ENCODE assay signal across 9 cellular contexts in genomic region chr17:38898812-38899348, GRCh38. TPM values are rescaled to one million over a fixed set of nuclear protein-coding genes. Genes with fewer than 3 reads are reported as not detected.
DNase-seq lines count a peak whose midpoint lies in the region; TF ChIP-seq lines count a peak whose summit lies in the region.
"Had no signal": no experiment of that assay in that cellular context is flagged by ENCODE, and none has a peak within 500 bp of the region (broad histone marks: within the 10 kb centered on the region; RNA-seq: fewer than 3 reads in every experiment).

No MANE protein-coding gene starts in this region.

- H3K4me1 ChIP-seq in esophagus muscularis mucosa = peaks cover 82 to 94% (median 88%) of the 10 kb centered on the region in 4 donors

- peaks cover 21 to 67% (median 60%) of the 10 kb centered on the region in 4 donors for H3K36me3 ChIP-seq in esophagus muscularis mucosa

- no peaks in the 10 kb centered on the region for H3K27me3 ChIP-seq in esophagus muscularis mucosa

- TF ChIP-seq EP300 in esophagus muscularis mucosa (IDR thresholded peaks at IDR 0.05) = no peak

- H3K9me3 ChIP-seq in esophagus muscularis mucosa = no peaks in the 10 kb centered on the region

- H3K4me3 ChIP-seq in esophagus muscularis mucosa = no peak overlapping the region

- intact Hi-C loops in esophagus muscularis mucosa (cut with DNase I) = no loop called here

- 58% methylated on average over 7 of the region's 11 CpGs for WGBS in esophagus muscularis mucosa

- no peak for TF ChIP-seq CTCF in esophagus muscularis mucosa (IDR thresholded peaks at IDR 0.05)

- peak; percentile 91 for DNase-seq in NK-92 treated with Interleukin-12 subunit alpha and Interleukin-12 subunit beta, amount 100 ng/mL, for 24 hours (lab: John Stamatoyannopoulos, UW)
- DNase-seq in NK-92 (lab: John Stamatoyannopoulos, UW; ENCODE audit: unreplicated experiment) (no peak), HT1080 (ENCODE audit: low read depth) (peak; percentile 79), esophagus muscularis mucosa (ENCODE audit: extremely low spot score) (no peak), NCI-H1930 (lab: John Stamatoyannopoulos, UW) (no peak), hypothalamus (lab: John Stamatoyannopoulos, UW) (no peak)
- DNase-seq in activated CD4-positive, alpha-beta T cell treated with anti-CD3 and anti-CD28 coated beads, Interleukin-2, amount 50 U/mL, for 4 hours = peak; percentile 85 to 89
- DNase-seq in stimulated activated CD4-positive, alpha-beta T cell treated with anti-CD3 and anti-CD28 coated beads, Interleukin-15, amount 100 ng/mL, for 48 hours (ENCODE audit: low read depth in 2 of 2) = peak; percentile 86 to 87

- H3K27ac ChIP-seq in esophagus muscularis mucosa (replicated peaks in 1 of 4) = peak overlapping the region; percentile 67 to 77 (median 72)
- H3K27ac ChIP-seq: 22Rv1 had no signal

- TF ChIP-seq POLR2A in esophagus muscularis mucosa (IDR thresholded peaks at IDR 0.05; ENCODE audit: low read depth) = no peak

RNA-seq across cellular contexts. Expression of gene LASP1, which starts 29.0 kb away (rescaled TPM):
- 170 and 207 TPM in 2 replicates for total RNA-seq in HT1080 (2014; rRNA removed; shearing (Covaris generic))
- polyA plus RNA-seq in HT1080 (2015; cell fraction: cytosol; rRNA removed) = 146 and 160 TPM in 2 replicates
- 141 and 149 TPM in 2 replicates for polyA plus RNA-seq in HT1080 (2015; cell fraction: nucleus; rRNA removed)
- 100 to 1,000 TPM in 1 of 4 donors, 10 to 100 TPM in 3; 46.9 to 102 (median 74.7) TPM for total RNA-seq in esophagus muscularis mucosa

RNA-seq across cellular contexts. Expression of gene RPL23, which starts 45.4 kb away (rescaled TPM):
- 1,772 and 2,098 TPM in 2 replicates for total RNA-seq in HT1080 (2014; rRNA removed; shearing (Covaris generic))
- polyA plus RNA-seq in HT1080 (2015; cell fraction: cytosol; rRNA removed) = 1,934 and 2,333 TPM in 2 replicates
- polyA plus RNA-seq in HT1080 (2015; cell fraction: nucleus; rRNA removed) = 538 and 614 TPM in 2 replicates
- total RNA-seq in esophagus muscularis mucosa = 1,000 to 10,000 TPM in 2 of 4 donors, 100 to 1,000 TPM in 2; 721 to 1,711 (median 1,283) TPM

Comparison
In these comparisons a context has a peak if more than half of its experiments do, and no peak if none do; other contexts are left out.
1. DNase-seq: peak in NK-92 treated with Interleukin-12 subunit alpha and Interleukin-12 subunit beta, amount 100 ng/mL, for 24 hours (single experiment), HT1080 (single experiment), activated CD4-positive, alpha-beta T cell treated with anti-CD3 and anti-CD28 coated beads, Interleukin-2, amount 50 U/mL, for 4 hours (2 of 2) and stimulated activated CD4-positive, alpha-beta T cell treated with anti-CD3 and anti-CD28 coated beads, Interleukin-15, amount 100 ng/mL, for 48 hours (2 of 2); none in NK-92 (single experiment), esophagus muscularis mucosa (single experiment), NCI-H1930 (0 of 2) and hypothalamus (0 of 51).